8 cellular contexts compared by ENCODE assay signal in genomic region chr1:39268112-39268581, GRCh38.
A peak's percentile ranks its signal among the peaks of the same experiment; 100 is the strongest.
DNase-seq lines count a peak whose midpoint lies in the region; ATAC-seq, FAIRE-seq and TF ChIP-seq lines count a peak whose summit lies in the region.

No MANE protein-coding gene starts in this region.

- ATAC-seq in HG02852 (IDR thresholded peaks at IDR 0.05; ENCODE audit: unreplicated experiment) (peak; percentile 31), GM21515 (IDR thresholded peaks at IDR 0.05; ENCODE audit: unreplicated experiment) (no peak)

- no peak overlapping the region for H3K27ac ChIP-seq in CD8-positive, alpha-beta memory T cell (ENCODE audit: low read depth, low read length)
- peak overlapping the region; percentile 66 for H3K27ac ChIP-seq in SJCRH30
- H3K27ac ChIP-seq in H1 (ENCODE audit: low read depth, low read length): peak overlapping the region; percentile 67
- peak overlapping the region; percentile 62 for H3K27ac ChIP-seq in mesenchymal stem cell (ENCODE audit: low read length, poor library complexity, severe bottlenecking)
- peak overlapping the region; percentile 75 to 77 for H3K27ac ChIP-seq in tibial artery

- peaks cover 56% of the 10 kb centered on the region for H3K4me1 ChIP-seq in CD8-positive, alpha-beta memory T cell (ENCODE audit: insufficient read depth, low read length)
- peaks cover 54% of the 10 kb centered on the region for H3K4me1 ChIP-seq in SJCRH30
- H3K4me1 ChIP-seq in H1 (replicated peaks in 1 of 4; ENCODE audit: control insufficient read depth in 3 of 4, insufficient read depth in 4 of 4, low read length in 3 of 4): peaks cover 10 to 21% (median 18%) of the 10 kb centered on the region in 4 experiments; a peak in 6 of 7 replicates
- H3K4me1 ChIP-seq in mesenchymal stem cell (ENCODE audit: control insufficient read depth, insufficient read depth, low read depth, low read length): peaks cover 20% of the 10 kb centered on the region
- H3K4me1 ChIP-seq in tibial artery: peaks cover 0 to 74% (median 48%) of the 10 kb centered on the region in 4 donors

- H2BK20ac ChIP-seq in H1 (ENCODE audit: low read length): no peak overlapping the region

- H3K27me3 ChIP-seq in CD8-positive, alpha-beta memory T cell (ENCODE audit: insufficient read depth, low read length, poor library complexity, severe bottlenecking): no peaks in the 10 kb centered on the region
- H3K27me3 ChIP-seq in SJCRH30 (no peaks in the 10 kb centered on the region), H1 (replicated peaks in 1 of 4; ENCODE audit: control insufficient read depth in 3 of 4, extremely low read depth in 1 of 4, insufficient read depth in 3 of 4, low read length in 3 of 4) (no peaks in the 10 kb centered on the region), mesenchymal stem cell (ENCODE audit: control insufficient read depth in 1 of 2, insufficient read depth in 1 of 2, low read length in 2 of 2) (no peaks in the 10 kb centered on the region), tibial artery (no peaks in the 10 kb centered on the region)

- H3K4ac ChIP-seq in H1 (replicated peaks; ENCODE audit: insufficient read length, low read depth, low read length) (no peak overlapping the region), mesenchymal stem cell (ENCODE audit: low read depth in 1 of 2, low read length in 2 of 2) (peak overlapping the region in 1 of 2 experiments; percentile 47)

- H2BK12ac ChIP-seq in H1 (ENCODE audit: low read depth, low read length) (peak overlapping the region; percentile 18; the same call in 1 of the 2 replicates), mesenchymal stem cell (ENCODE audit: low read length in 2 of 2) (no peak overlapping the region)

- H3K9me3 Mint-ChIP-seq in CD8-positive, alpha-beta memory T cell: no peaks in the 10 kb centered on the region

- no peak overlapping the region for H3K4me3 ChIP-seq in CD8-positive, alpha-beta memory T cell (ENCODE audit: low read length)
- H3K4me3 ChIP-seq in SJCRH30: peak overlapping the region; percentile 52
- peak overlapping the region; percentile 16 to 49 (median 22); a peak in 7 of 8 replicates for H3K4me3 ChIP-seq in H1 (ENCODE audit: extremely low read depth in 1 of 4, insufficient read depth in 2 of 4, low read depth in 3 of 4, low read length in 4 of 4)
- peak overlapping the region in 1 of 2 experiments; percentile 73 for H3K4me3 ChIP-seq in mesenchymal stem cell (ENCODE audit: insufficient read depth in 1 of 2, low read depth in 1 of 2, low read length in 2 of 2)
- H3K4me3 ChIP-seq in tibial artery: peak overlapping the region; percentile 44 to 53

- H3K79me1 ChIP-seq in H1 (ENCODE audit: low read depth, low read length) (peaks cover 10% of the 10 kb centered on the region; the same call in 1 of the 2 replicates), mesenchymal stem cell (replicated peaks; ENCODE audit: low read length, poor library complexity, severe bottlenecking) (peaks cover 15% of the 10 kb centered on the region)

- H2BK15ac ChIP-seq in H1 (ENCODE audit: low read length) (no peak overlapping the region; the same call in 1 of the 2 replicates), mesenchymal stem cell (ENCODE audit: low read depth, poor library complexity, severe bottlenecking) (no peak overlapping the region)

- no peaks in the 10 kb centered on the region; the same call in 1 of the 2 replicates for H3K23me2 ChIP-seq in H1 (ENCODE audit: low read depth, low read length)

- TF ChIP-seq POLR2A in H1 (IDR thresholded peaks at IDR 0.05; ENCODE audit: control extremely low read depth in 1 of 2, low read depth in 2 of 2, low read length in 2 of 2): no peak

- H3K4me2 ChIP-seq in H1 (ENCODE audit: insufficient read depth in 1 of 2, low read depth in 2 of 2, low read length in 2 of 2): peak overlapping the region; percentile 66 to 96
- peak overlapping the region; percentile 72 for H3K4me2 ChIP-seq in mesenchymal stem cell (ENCODE audit: low read length, poor library complexity, severe bottlenecking)

- peak in 1 of 5 donors; percentile 7 for DNase-seq in CD8-positive, alpha-beta memory T cell
- DNase-seq in SJCRH30 (peak; percentile 61 to 79), H1 (ENCODE audit: low read depth in 1 of 2, low spot score in 2 of 2) (no peak), mesenchymal stem cell (peak; percentile 93), tibial artery (peak; percentile 47 to 70), RKO (ENCODE audit: low spot score) (no peak)

- no peak overlapping the region for H4K5ac ChIP-seq in H1 (ENCODE audit: insufficient read length, low read depth, low read length)

- peaks cover 80 to 91% (median 90%) of the 10 kb centered on the region in 3 donors for H3K4me1 Mint-ChIP-seq in CD8-positive, alpha-beta memory T cell

- peaks cover 0 to 40% (median 5%) of the 10 kb centered on the region in 3 donors for H3K36me3 Mint-ChIP-seq in CD8-positive, alpha-beta memory T cell

- H3K14ac ChIP-seq in H1 (ENCODE audit: insufficient read length) (no peak overlapping the region), mesenchymal stem cell (ENCODE audit: low read length in 2 of 2) (no peak overlapping the region)

- H3K9me3 ChIP-seq in CD8-positive, alpha-beta memory T cell (ENCODE audit: low read length): no peaks in the 10 kb centered on the region
- H3K9me3 ChIP-seq in SJCRH30 (replicated peaks) (no peaks in the 10 kb centered on the region), H1 (ENCODE audit: insufficient read depth in 2 of 2, low read depth in 1 of 2, low read length in 1 of 2) (no peaks in the 10 kb centered on the region), mesenchymal stem cell (ENCODE audit: control insufficient read depth, low read length) (no peaks in the 10 kb centered on the region), tibial artery (no peaks in the 10 kb centered on the region)

- intact Hi-C loops in tibial artery (cut with DNase I; ENCODE audit: low total_unique reads): loop anchor here (10.0 kb wide), 1 partner anchor 147 kb away; no protein-coding TSS in a partner anchor

- H3K27me3 Mint-ChIP-seq in CD8-positive, alpha-beta memory T cell: no peaks in the 10 kb centered on the region

- H2AFZ ChIP-seq in H1 (ENCODE audit: low read length): no peak overlapping the region
- no peak overlapping the region for H2AFZ ChIP-seq in mesenchymal stem cell (ENCODE audit: low read depth, low read length)

- H3K18ac ChIP-seq in H1 (ENCODE audit: extremely low read depth, low read length): peak overlapping the region; percentile 53
- no peak overlapping the region for H3K18ac ChIP-seq in mesenchymal stem cell (ENCODE audit: low read depth in 1 of 2, low read length in 2 of 2)

- no peak for TF ChIP-seq CTCF in H1 (IDR thresholded peaks at IDR 0.05; ENCODE audit: control extremely low read depth in 1 of 3, insufficient read depth in 1 of 3, low read depth in 1 of 3, low read length in 3 of 3)
- TF ChIP-seq CTCF in tibial artery (IDR thresholded peaks at IDR 0.05): no peak

- no peak overlapping the region for H3K23ac ChIP-seq in H1 (ENCODE audit: insufficient read length)
- H3K23ac ChIP-seq in mesenchymal stem cell (ENCODE audit: low read length in 2 of 2): no peak overlapping the region

- H4K91ac ChIP-seq in H1 (replicated peaks; ENCODE audit: insufficient read length, low read length): peak overlapping the region; percentile 9
- H4K91ac ChIP-seq in mesenchymal stem cell (ENCODE audit: low read length): no peak overlapping the region

- H3K79me2 ChIP-seq in H1 (ENCODE audit: control insufficient read depth in 1 of 2, insufficient read depth in 2 of 2, low read length in 2 of 2): peaks cover 9 to 76% of the 10 kb centered on the region in 2 experiments; a peak in 3 of 4 replicates

- H3K4me3 Mint-ChIP-seq in CD8-positive, alpha-beta memory T cell: peak overlapping the region; percentile 12 to 78 (median 69)

- H2BK5ac ChIP-seq in H1 (ENCODE audit: low read depth, low read length) (peak overlapping the region; percentile 79), mesenchymal stem cell (ENCODE audit: low read depth, low read length, poor library complexity, severe bottlenecking) (no peak overlapping the region)

- FAIRE-seq in H1 (lab: Jason Lieb, UNC): no peak

- H2AK5ac ChIP-seq in H1 (ENCODE audit: low read depth, low read length) (no peak overlapping the region), mesenchymal stem cell (ENCODE audit: low read length, severe bottlenecking) (no peak overlapping the region)

- H2BK120ac ChIP-seq in H1 (replicated peaks; ENCODE audit: low read depth, low read length) (no peak overlapping the region), mesenchymal stem cell (ENCODE audit: low read depth, low read length) (no peak overlapping the region)

- POLR2A ChIA-PET in CD8-positive, alpha-beta memory T cell (lab: Charles Lee): no interaction called here
- POLR2A ChIA-PET in H1 (lab: Charles Lee; ENCODE audit: partially characterized antibody): interaction anchor here (0.5 to 2.2 kb wide), 11 partner anchors 9 to 161 kb away, joined by 3 to 14 read pairs (median 3); no protein-coding TSS in a partner anchor

- H4K20me1 ChIP-seq in H1 (replicated peaks in 1 of 2; ENCODE audit: control insufficient read depth in 1 of 2, insufficient read depth in 2 of 2, low read length in 2 of 2): peaks cover 0 to 6% of the 10 kb centered on the region in 2 experiments

- TF ChIP-seq EP300 in H1 (IDR thresholded peaks at IDR 0.05; ENCODE audit: borderline replicate concordance in 1 of 2, low read depth in 2 of 2, low read length in 2 of 2): no peak

- H3K56ac ChIP-seq in H1 (replicated peaks; ENCODE audit: insufficient read length, low read depth, low read length): no peak overlapping the region

- H3K27ac Mint-ChIP-seq in CD8-positive, alpha-beta memory T cell: peak overlapping the region; percentile 55 to 94 (median 87)

- H3K9ac ChIP-seq in H1 (replicated peaks in 1 of 4; ENCODE audit: extremely low read depth in 1 of 4, low read depth in 3 of 4, low read length in 3 of 4) (peak overlapping the region in 3 of 4 experiments; percentile 43 to 58 (median 49); a peak in 6 of 7 replicates), mesenchymal stem cell (ENCODE audit: low read length) (peak overlapping the region; percentile 86)

- H3K36me3 ChIP-seq in CD8-positive, alpha-beta memory T cell (ENCODE audit: insufficient read depth, low read length): no peaks in the 10 kb centered on the region
- H3K36me3 ChIP-seq in SJCRH30 (no peaks in the 10 kb centered on the region; the same call in 1 of the 2 replicates), H1 (ENCODE audit: control insufficient read depth in 2 of 4, insufficient read depth in 4 of 4, low read length in 3 of 4) (no peaks in the 10 kb centered on the region), mesenchymal stem cell (ENCODE audit: control insufficient read depth in 1 of 2, insufficient read depth in 2 of 2, low read depth in 1 of 2, low read length in 2 of 2) (peaks cover 0 to 13% of the 10 kb centered on the region in 2 experiments), tibial artery (no peaks in the 10 kb centered on the region)

- no peak for TF ChIP-seq RAD21 in H1 (IDR thresholded peaks at IDR 0.05 in 1 of 2, conservative IDR thresholded peaks at IDR 0.05 in 1 of 2; ENCODE audit: low read depth in 2 of 2, low read length in 2 of 2)

- CTCF ChIA-PET in CD8-positive, alpha-beta memory T cell (lab: Charles Lee): interaction anchor here (0.9 to 6.7 kb wide), 3 partner anchors 9 to 170 kb away, joined by 3 to 43 read pairs (median 4); no protein-coding TSS in a partner anchor
- CTCF ChIA-PET in H1 (lab: Charles Lee; ENCODE audit: partially characterized antibody): interaction anchor here (0.7 to 5.2 kb wide), 8 partner anchors 10 to 170 kb away, joined by 3 to 19 read pairs (median 6); partner anchors contain the start of gene MACF1

- whole genome bisulfite sequencing in H1 (ENCODE audit: extremely low coverage in 1 of 2, insufficient coverage in 1 of 2, insufficient read length in 1 of 2, insufficient replicate concordance in 2 of 2, low coverage in 1 of 2, low lambda C conversion rate in 2 of 2, missing lambda C conversion rate in 1 of 2), 2 experiments: 31% methylated on average over 7 of the region's 8 CpGs; no CpG with 5 or more reads in 1 of the 2 experiments
- 3% methylated on average over 8 of the region's 8 CpGs for WGBS in mesenchymal stem cell

- H4K8ac ChIP-seq in H1 (ENCODE audit: extremely low read depth, insufficient read depth, low read length): no peak overlapping the region
- H4K8ac ChIP-seq in mesenchymal stem cell (ENCODE audit: low read length): no peak overlapping the region

Comparison
In these comparisons a context has a peak if more than half of its experiments do, and no peak if none do; other contexts are left out.
1. DNase-seq: peak in SJCRH30 (2 of 2), mesenchymal stem cell (single experiment) and tibial artery (2 of 2); none in H1 (0 of 2) and RKO (single experiment).